Comparison of ENCODE assay signal across 1 cellular context in genomic region chr12:95643251-95643650, GRCh38.
TF ChIP-seq lines count a peak whose summit lies in the region.

No MANE protein-coding gene starts in this region.

TF ChIP-seq in HepG2, 621 proteins besides CTCF, POLR2A, EP300 and RAD21 (continued from another document):
- TF ChIP-seq ZHX1 (CRISPR knock-in tag; IDR thresholded peaks at IDR 0.05; ENCODE audit: low read depth) (no peak), TAF15 (IDR thresholded peaks at IDR 0.05; ENCODE audit: low read depth, low read length, poor library complexity, severe bottlenecking) (no peak), HNF4A (CRISPR knock-in tag; IDR thresholded peaks at IDR 0.05) (0 out of 2 replicates have a peak, but pooled peaks have one; percentile 24), ZBTB10 (CRISPR knock-in tag; IDR thresholded peaks at IDR 0.05; ENCODE audit: borderline replicate concordance) (no peak)
- TF ChIP-seq, protein P1, sequence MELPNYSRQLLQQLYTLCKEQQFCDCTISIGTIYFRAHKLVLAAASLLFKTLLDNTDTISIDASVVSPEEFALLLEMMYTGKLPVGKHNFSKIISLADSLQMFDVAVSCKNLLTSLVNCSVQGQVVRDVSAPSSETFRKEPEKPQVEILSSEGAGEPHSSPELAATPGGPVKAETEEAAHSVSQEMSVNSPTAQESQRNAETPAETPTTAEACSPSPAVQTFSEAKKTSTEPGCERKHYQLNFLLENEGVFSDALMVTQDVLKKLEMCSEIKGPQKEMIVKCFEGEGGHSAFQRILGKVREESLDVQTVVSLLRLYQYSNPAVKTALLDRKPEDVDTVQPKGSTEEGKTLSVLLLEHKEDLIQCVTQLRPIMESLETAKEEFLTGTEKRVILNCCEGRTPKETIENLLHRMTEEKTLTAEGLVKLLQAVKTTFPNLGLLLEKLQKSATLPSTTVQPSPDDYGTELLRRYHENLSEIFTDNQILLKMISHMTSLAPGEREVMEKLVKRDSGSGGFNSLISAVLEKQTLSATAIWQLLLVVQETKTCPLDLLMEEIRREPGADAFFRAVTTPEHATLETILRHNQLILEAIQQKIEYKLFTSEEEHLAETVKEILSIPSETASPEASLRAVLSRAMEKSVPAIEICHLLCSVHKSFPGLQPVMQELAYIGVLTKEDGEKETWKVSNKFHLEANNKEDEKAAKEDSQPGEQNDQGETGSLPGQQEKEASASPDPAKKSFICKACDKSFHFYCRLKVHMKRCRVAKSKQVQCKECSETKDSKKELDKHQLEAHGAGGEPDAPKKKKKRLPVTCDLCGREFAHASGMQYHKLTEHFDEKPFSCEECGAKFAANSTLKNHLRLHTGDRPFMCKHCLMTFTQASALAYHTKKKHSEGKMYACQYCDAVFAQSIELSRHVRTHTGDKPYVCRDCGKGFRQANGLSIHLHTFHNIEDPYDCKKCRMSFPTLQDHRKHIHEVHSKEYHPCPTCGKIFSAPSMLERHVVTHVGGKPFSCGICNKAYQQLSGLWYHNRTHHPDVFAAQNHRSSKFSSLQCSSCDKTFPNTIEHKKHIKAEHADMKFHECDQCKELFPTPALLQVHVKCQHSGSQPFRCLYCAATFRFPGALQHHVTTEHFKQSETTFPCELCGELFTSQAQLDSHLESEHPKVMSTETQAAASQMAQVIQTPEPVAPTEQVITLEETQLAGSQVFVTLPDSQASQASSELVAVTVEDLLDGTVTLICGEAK (IDR thresholded peaks at IDR 0.05), result no peak
- TF ChIP-seq, protein P1 (CRISPR knock-in tag; IDR thresholded peaks at IDR 0.05), result no peak
